9 cellular contexts compared by ENCODE assay signal in genomic region chr10:123997486-123998196, GRCh38.
DNase-seq lines count a peak whose midpoint lies in the region; ATAC-seq and TF ChIP-seq lines count a peak whose summit lies in the region.
"Had no signal": no experiment of that assay in that cellular context is flagged by ENCODE, and none has a peak within 500 bp of the region (broad histone marks: within the 10 kb centered on the region; RNA-seq: fewer than 3 reads in every experiment).

No MANE protein-coding gene starts in this region.

- peak; percentile 38 for ATAC-seq in Right ventricle myocardium inferior
- ATAC-seq in left lobe of liver = no peak
- ATAC-seq in HG02938 (IDR thresholded peaks at IDR 0.05; ENCODE audit: unreplicated experiment) = no peak
- no peak for ATAC-seq in GM18498 (IDR thresholded peaks at IDR 0.05; ENCODE audit: unreplicated experiment)
- ATAC-seq in GM18858 (IDR thresholded peaks at IDR 0.05; ENCODE audit: unreplicated experiment) = no peak
- ATAC-seq: CD8-positive, alpha-beta T cell had no signal

- in situ Hi-C loops in astrocyte of the spinal cord (cut with HindIII; ENCODE audit: low sequenced_read_pairs) = no loop called here

- H3K9me3 Mint-ChIP-seq in activated naive CD4-positive, alpha-beta T cell treated with anti-CD3 and anti-CD28 coated beads for 36 hours = no peaks in the 10 kb centered on the region
- H3K9me3 Mint-ChIP-seq: CD8-positive, alpha-beta T cell had no signal

- H3K36me3 Mint-ChIP-seq in activated naive CD4-positive, alpha-beta T cell treated with anti-CD3 and anti-CD28 coated beads for 36 hours (ENCODE audit: low read depth) = no peaks in the 10 kb centered on the region
- H3K36me3 Mint-ChIP-seq: CD8-positive, alpha-beta T cell had no signal

- H3K36me3 ChIP-seq in left ventricle myocardium inferior = no peaks in the 10 kb centered on the region

- DNase-seq in Right ventricle myocardium inferior (ENCODE audit: missing footprints) (no peak), left ventricle myocardium inferior (no peak), astrocyte of the spinal cord (ENCODE audit: low read depth, low spot score) (peak; percentile 98), left lobe of liver (ENCODE audit: low spot score) (peak; percentile 51)
- DNase-seq in activated naive CD4-positive, alpha-beta T cell treated with anti-CD3 and anti-CD28 coated beads for 36 hours = no peak

- H3K9me3 ChIP-seq in left ventricle myocardium inferior (replicated peaks) = no peaks in the 10 kb centered on the region

- no peak overlapping the region for H3K27ac ChIP-seq in left ventricle myocardium inferior (replicated peaks)

- H3K4me1 Mint-ChIP-seq in activated naive CD4-positive, alpha-beta T cell treated with anti-CD3 and anti-CD28 coated beads for 36 hours (ENCODE audit: low read depth) = peaks cover 9% of the 10 kb centered on the region

- CTCF ChIA-PET in activated naive CD4-positive, alpha-beta T cell treated with anti-CD3 and anti-CD28 coated beads for 36 hours (lab: Charles Lee) = interaction anchor here (0.6 to 4.9 kb wide), 3 partner anchors 159 to 391 kb away, joined by 4 to 123 read pairs (median 4); no protein-coding TSS in a partner anchor

- no peak overlapping the region for H3K4me3 Mint-ChIP-seq in activated naive CD4-positive, alpha-beta T cell treated with anti-CD3 and anti-CD28 coated beads for 36 hours
- H3K4me3 Mint-ChIP-seq: CD8-positive, alpha-beta T cell had no signal

- intact Hi-C loops in Right ventricle myocardium inferior (cut with DNase I) (no loop called here), left ventricle myocardium inferior (cut with micrococcal nuclease) (loop anchor here (10.0 kb wide), 1 partner anchor 267 kb away; no protein-coding TSS in a partner anchor)
- intact Hi-C loops in activated naive CD4-positive, alpha-beta T cell treated with anti-CD3 and anti-CD28 coated beads for 36 hours (cut with micrococcal nuclease) = loop anchor here (5.0 to 10.0 kb wide), 5 partner anchors 95 to 745 kb away; partner anchors contain the start of genes CHST15 and FAM53B

- H3K27me3 Mint-ChIP-seq in activated naive CD4-positive, alpha-beta T cell treated with anti-CD3 and anti-CD28 coated beads for 36 hours (ENCODE audit: low read depth) = peaks cover 34% of the 10 kb centered on the region

- peaks cover 36% of the 10 kb centered on the region for H3K27me3 ChIP-seq in left ventricle myocardium inferior (ENCODE audit: low read depth)

- no peak overlapping the region for H3K4me3 ChIP-seq in left ventricle myocardium inferior
- H3K4me3 ChIP-seq in astrocyte of the spinal cord (ENCODE audit: low read depth, low read length) = no peak overlapping the region

- no peak overlapping the region for H3K27ac Mint-ChIP-seq in activated naive CD4-positive, alpha-beta T cell treated with anti-CD3 and anti-CD28 coated beads for 36 hours
- H3K27ac Mint-ChIP-seq: CD8-positive, alpha-beta T cell had no signal

- peaks cover 18% of the 10 kb centered on the region for H3K4me1 ChIP-seq in left ventricle myocardium inferior

- TF ChIP-seq CTCF in left ventricle myocardium inferior (IDR thresholded peaks at IDR 0.05; ENCODE audit: borderline replicate concordance) = no peak
- TF ChIP-seq CTCF in astrocyte of the spinal cord (IDR thresholded peaks at IDR 0.05; ENCODE audit: low read depth, low read length) = no peak

Comparison
In these comparisons a context has a peak if more than half of its experiments do, and no peak if none do; other contexts are left out.
1. DNase-seq: peak in astrocyte of the spinal cord (single experiment) and left lobe of liver (single experiment); none in Right ventricle myocardium inferior (single experiment), left ventricle myocardium inferior (single experiment) and activated naive CD4-positive, alpha-beta T cell treated with anti-CD3 and anti-CD28 coated beads for 36 hours (single experiment).